In genomic region chr7:129494041-129494440, GRCh38 we compare ENCODE assay signal across 9 cellular contexts. TPM values are rescaled to one million over a fixed set of nuclear protein-coding genes. Genes with fewer than 3 reads are reported as not detected.
DNase-seq lines count a peak whose midpoint lies in the region; ATAC-seq and TF ChIP-seq lines count a peak whose summit lies in the region.
"Had no signal": no experiment of that assay in that cellular context is flagged by ENCODE, and none has a peak within 500 bp of the region (broad histone marks: within the 10 kb centered on the region; RNA-seq: fewer than 3 reads in every experiment).

No MANE protein-coding gene starts in this region.

- DNase-seq in AG08395 (ENCODE audit: low spot score), result peak; percentile 66
- peak; percentile 91 for DNase-seq in choroid plexus epithelial cell (ENCODE audit: low read depth)
- DNase-seq in right lobe of liver, result no peak
- DNase-seq in NCI-H2196 (lab: John Stamatoyannopoulos, UW; ENCODE audit: unreplicated experiment), result no peak
- DNase-seq in GM10266 (ENCODE audit: extremely low spot score), result no peak
- no peak for DNase-seq in activated T-cell treated with anti-CD3 and anti-CD28 coated beads, Interleukin-2, amount 50 U/mL, for 48 hours
- DNase-seq: SHP77 treated with DMSO at 0.1 percent for 48 hours had no signal

- no peak for TF ChIP-seq POLR2A in right lobe of liver (IDR thresholded peaks at IDR 0.05)

- H3K27ac ChIP-seq in right lobe of liver, result no peak overlapping the region

- TF ChIP-seq CTCF in choroid plexus epithelial cell (conservative IDR thresholded peaks at IDR 0.05; ENCODE audit: low read depth, low read length) (no peak), right lobe of liver (IDR thresholded peaks at IDR 0.05) (no peak), GM10266 (IDR thresholded peaks at IDR 0.05; ENCODE audit: control insufficient read depth, insufficient read depth, low read depth, missing control alignments) (no peak)

- intact Hi-C loops in right lobe of liver (cut with DNase I), result no loop called here

- ATAC-seq in GM19023 (IDR thresholded peaks at IDR 0.05; ENCODE audit: unreplicated experiment) (peak; percentile 90), HG03439 (IDR thresholded peaks at IDR 0.05; ENCODE audit: unreplicated experiment) (peak; percentile 80), right lobe of liver (no peak)

- no peaks in the 10 kb centered on the region for H3K36me3 ChIP-seq in right lobe of liver

- no peaks in the 10 kb centered on the region for H3K9me3 ChIP-seq in right lobe of liver

- no peak overlapping the region for H3K4me3 ChIP-seq in choroid plexus epithelial cell (ENCODE audit: low read depth, low read length)
- H3K4me3 ChIP-seq in right lobe of liver, result no peak overlapping the region

- whole genome bisulfite sequencing in right lobe of liver (ENCODE audit: insufficient coverage, low coverage, low lambda C conversion rate, missing lambda C conversion rate), result 70% methylated on average over 5 of the region's 5 CpGs

- H3K27me3 ChIP-seq in right lobe of liver, result no peaks in the 10 kb centered on the region

- H3K4me1 ChIP-seq in right lobe of liver, result no peaks in the 10 kb centered on the region

RNA-seq across cellular contexts. Expression of gene SMKR1, which starts 8.3 kb away (rescaled TPM):
- total RNA-seq in right lobe of liver, result not detected

RNA-seq across cellular contexts. Expression of gene STRIP2, which starts 59.8 kb away (rescaled TPM):
- under 1 TPM; 0.24 to 0.86 (median 0.42) TPM for total RNA-seq in right lobe of liver

Comparison
In these comparisons a context has a peak if more than half of its experiments do, and no peak if none do; other contexts are left out.
1. DNase-seq: peak in AG08395 (single experiment) and choroid plexus epithelial cell (single experiment); none in right lobe of liver (0 of 3), NCI-H2196 (single experiment), GM10266 (single experiment) and activated T-cell treated with anti-CD3 and anti-CD28 coated beads, Interleukin-2, amount 50 U/mL, for 48 hours (0 of 2).
2. ATAC-seq: peak in GM19023 (single experiment) and HG03439 (single experiment); none in right lobe of liver (0 of 4).